Comparison of ENCODE assay signal across 8 cellular contexts in the genomic region with DNA sequence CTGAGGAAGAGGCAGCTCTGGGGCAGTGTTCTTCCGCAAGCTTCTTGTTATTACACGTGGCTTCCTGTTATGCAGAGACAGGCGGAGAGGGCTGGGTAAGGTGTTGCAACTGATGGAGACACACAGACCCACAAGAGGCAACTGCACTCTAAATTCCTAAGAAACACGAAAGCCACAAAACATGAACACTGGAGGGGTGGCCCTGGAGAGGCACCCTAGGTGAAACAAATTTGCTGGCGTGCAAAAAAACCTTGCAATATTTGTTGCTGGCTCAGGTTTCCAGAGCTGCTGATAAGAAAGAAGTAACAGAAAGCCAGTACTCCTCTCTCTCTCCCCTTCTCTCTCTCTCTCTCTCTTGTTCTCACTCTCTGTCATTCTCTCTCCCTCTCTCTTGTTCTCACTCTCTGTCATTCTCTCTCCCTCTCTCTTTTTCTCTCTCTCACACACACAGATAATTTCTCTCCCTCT. TPM values are rescaled to one million over a fixed set of nuclear protein-coding genes. Genes with fewer than 3 reads are reported as not detected.
DNase-seq lines count a peak whose midpoint lies in the region; ATAC-seq lines count a peak whose summit lies in the region.

No MANE protein-coding gene starts in this region.

- peak; percentile 97 for DNase-seq in SIG-M5 treated with dmso at 0.1 percent for 504 hours (lab: John Stamatoyannopoulos, UW; ENCODE audit: unreplicated experiment)
- peak; percentile 99 for DNase-seq in amniotic epithelial cell (ENCODE audit: low read depth)
- DNase-seq in medulla oblongata (ENCODE audit: extremely low spot score): peak; percentile 59
- peak; percentile 72 for DNase-seq in ureter (ENCODE audit: low spot score)
- DNase-seq in SHP77 (lab: John Stamatoyannopoulos, UW): no peak
- no peak for DNase-seq in kidney tubule cell (ENCODE audit: low spot score)
- no peak for DNase-seq in GOT3 (lab: John Stamatoyannopoulos, UW)

- peak; percentile 28 for ATAC-seq in GM21576 (IDR thresholded peaks at IDR 0.05; ENCODE audit: unreplicated experiment)

RNA-seq across cellular contexts. Expression of gene ARHGAP25, which starts 31.8 kb away (rescaled TPM):
- 14.7 TPM for total RNA-seq in ureter

Comparison
In these comparisons a context has a peak if more than half of its experiments do, and no peak if none do; other contexts are left out.
1. DNase-seq: peak in SIG-M5 treated with dmso at 0.1 percent for 504 hours (single experiment), amniotic epithelial cell (single experiment), medulla oblongata (single experiment) and ureter (single experiment); none in SHP77 (0 of 2), kidney tubule cell (single experiment) and GOT3 (single experiment).